In genomic region chr2:197498627-197498936, GRCh38 we compare ENCODE assay signal across 8 cellular contexts. TPM values are rescaled to one million over a fixed set of nuclear protein-coding genes. Genes with fewer than 3 reads are reported as not detected.
DNase-seq lines count a peak whose midpoint lies in the region; ATAC-seq and TF ChIP-seq lines count a peak whose summit lies in the region.

No MANE protein-coding gene starts in this region.

- H3K36me3 ChIP-seq in CD8-positive, alpha-beta memory T cell (ENCODE audit: insufficient read depth, low read length): peaks cover 28% of the 10 kb centered on the region

- POLR2A ChIA-PET in CD8-positive, alpha-beta memory T cell (lab: Charles Lee): interaction anchor here (0.6 to 6.4 kb wide), 4 partner anchors 14 to 64 kb away, joined by 12 to 101 read pairs (median 32); partner anchors contain the start of genes COQ10B, MOB4 and SF3B1

- peaks cover 0 to 81% (median 5%) of the 10 kb centered on the region in 3 donors for H3K36me3 Mint-ChIP-seq in CD8-positive, alpha-beta memory T cell
- H3K36me3 Mint-ChIP-seq in osteocyte (ENCODE audit: unreplicated experiment): peaks cover 46% of the 10 kb centered on the region

- TF ChIP-seq CTCF in epithelial cell of esophagus (IDR thresholded peaks at IDR 0.05; ENCODE audit: insufficient read depth, low read depth, low read length, missing control alignments) (no peak), osteocyte (IDR thresholded peaks at IDR 0.05) (no peak)

- H3K27me3 Mint-ChIP-seq in CD8-positive, alpha-beta memory T cell: no peaks in the 10 kb centered on the region
- no peaks in the 10 kb centered on the region for H3K27me3 Mint-ChIP-seq in osteocyte (ENCODE audit: unreplicated experiment)

- H3K4me1 ChIP-seq in CD8-positive, alpha-beta memory T cell (ENCODE audit: insufficient read depth, low read length): peaks cover 52% of the 10 kb centered on the region

- no peak for DNase-seq in CD8-positive, alpha-beta memory T cell
- DNase-seq in epithelial cell of esophagus (ENCODE audit: low read depth): no peak
- DNase-seq in osteocyte (ENCODE audit: extremely low spot score, unreplicated experiment): no peak
- DNase-seq in COLO668 (lab: John Stamatoyannopoulos, UW; ENCODE audit: unreplicated experiment): no peak
- no peak for DNase-seq in NCI-H2107 (lab: John Stamatoyannopoulos, UW)
- no peak for DNase-seq in DMS 273 (lab: John Stamatoyannopoulos, UW; ENCODE audit: unreplicated experiment)

- H3K4me3 Mint-ChIP-seq in CD8-positive, alpha-beta memory T cell: peak overlapping the region; percentile 87 to 99 (median 90)
- peak overlapping the region; percentile 91 for H3K4me3 Mint-ChIP-seq in osteocyte (ENCODE audit: unreplicated experiment)

- peak overlapping the region; percentile 95 for H3K4me3 ChIP-seq in CD8-positive, alpha-beta memory T cell (ENCODE audit: low read length)
- peak overlapping the region; percentile 85 for H3K4me3 ChIP-seq in epithelial cell of esophagus (ENCODE audit: low read length)

- no peaks in the 10 kb centered on the region for H3K9me3 ChIP-seq in CD8-positive, alpha-beta memory T cell (ENCODE audit: low read length)

- no peak for ATAC-seq in HG03457 (IDR thresholded peaks at IDR 0.05; ENCODE audit: unreplicated experiment)

- H3K27me3 ChIP-seq in CD8-positive, alpha-beta memory T cell (ENCODE audit: insufficient read depth, low read length, poor library complexity, severe bottlenecking): no peaks in the 10 kb centered on the region

- peak overlapping the region; percentile 86 to 99 (median 98) for H3K27ac Mint-ChIP-seq in CD8-positive, alpha-beta memory T cell
- peak overlapping the region; percentile 95 for H3K27ac Mint-ChIP-seq in osteocyte (ENCODE audit: unreplicated experiment)

- peaks cover 55 to 74% (median 66%) of the 10 kb centered on the region in 3 donors for H3K4me1 Mint-ChIP-seq in CD8-positive, alpha-beta memory T cell
- H3K4me1 Mint-ChIP-seq in osteocyte (ENCODE audit: unreplicated experiment): peaks cover 49% of the 10 kb centered on the region

- CTCF ChIA-PET in CD8-positive, alpha-beta memory T cell (lab: Charles Lee): interaction anchor here (1.5 to 3.4 kb wide), 3 partner anchors 10 to 207 kb away, joined by 3 to 10 read pairs (median 7); partner anchors contain the start of genes COQ10B and MARS2

- H3K27ac ChIP-seq in CD8-positive, alpha-beta memory T cell (ENCODE audit: low read depth, low read length): peak overlapping the region; percentile 90

- no peaks in the 10 kb centered on the region for H3K9me3 Mint-ChIP-seq in CD8-positive, alpha-beta memory T cell
- no peaks in the 10 kb centered on the region for H3K9me3 Mint-ChIP-seq in osteocyte (ENCODE audit: unreplicated experiment)

TF ChIP-seq in PFSK-1, 5 proteins besides CTCF, POLR2A, EP300 and RAD21:
- TF ChIP-seq TAF1 (IDR thresholded peaks at IDR 0.05; ENCODE audit: borderline replicate concordance, insufficient read depth, low read length) (0 out of 2 replicates have a peak, but pooled peaks have one; percentile 17), REST (IDR thresholded peaks at IDR 0.05; ENCODE audit: insufficient read depth in 1 of 2, low read depth in 2 of 2, low read length in 2 of 2) (no peak), POLR2AphosphoS5 (IDR thresholded peaks at IDR 0.05; ENCODE audit: low read depth, low read length) (no peak), FOXP2 (optimal IDR thresholded peaks at IDR 0.05; ENCODE audit: borderline replicate concordance, extremely low read depth, extremely low read length, insufficient read depth) (no peak), SIN3A (IDR thresholded peaks at IDR 0.05; ENCODE audit: borderline replicate concordance, insufficient read depth, low read length) (no peak)

RNA-seq across cellular contexts. Expression of gene HSPD1, which starts 1.1 kb away (rescaled TPM):
- total RNA-seq in CD8-positive, alpha-beta memory T cell: 1,000 to 10,000 TPM; 1,152 to 1,183 TPM
- 110 TPM for polyA plus RNA-seq in CD8-positive, alpha-beta memory T cell
- polyA plus RNA-seq in PFSK-1 (2012; ENCODE audit: insufficient read length, low read depth): 394 TPM
- 163 and 165 TPM in 2 replicates for total RNA-seq in osteocyte

RNA-seq across cellular contexts. Expression of gene HSPE1, which starts 1.6 kb away (rescaled TPM):
- 100 to 1,000 TPM; 449 to 476 TPM for total RNA-seq in CD8-positive, alpha-beta memory T cell
- polyA plus RNA-seq in CD8-positive, alpha-beta memory T cell: 141 TPM
- polyA plus RNA-seq in PFSK-1 (2012; ENCODE audit: insufficient read length, low read depth): 108 TPM
- total RNA-seq in osteocyte: 60.5 and 70.4 TPM in 2 replicates

RNA-seq across cellular contexts. Expression of gene MOB4, which starts 17.3 kb away (rescaled TPM):
- 10 to 100 TPM; 21.9 to 26.2 TPM for total RNA-seq in CD8-positive, alpha-beta memory T cell
- 26.1 TPM for polyA plus RNA-seq in CD8-positive, alpha-beta memory T cell
- polyA plus RNA-seq in PFSK-1 (2012; ENCODE audit: insufficient read length, low read depth): 25.8 TPM
- total RNA-seq in osteocyte: 23.1 and 23.7 TPM in 2 replicates

RNA-seq across cellular contexts. Expression of gene COQ10B, which starts 45.2 kb away (rescaled TPM):
- 10 to 100 TPM; 23.4 to 23.7 TPM for total RNA-seq in CD8-positive, alpha-beta memory T cell
- polyA plus RNA-seq in CD8-positive, alpha-beta memory T cell: 42.6 TPM
- polyA plus RNA-seq in PFSK-1 (2012; ENCODE audit: insufficient read length, low read depth): 14.2 TPM
- 23.5 and 24.3 TPM in 2 replicates for total RNA-seq in osteocyte
